ENCODE assay signal across 7 cellular contexts in genomic region chr3:167614196-167614595, GRCh38. TPM values are rescaled to one million over a fixed set of nuclear protein-coding genes. Genes with fewer than 3 reads are reported as not detected.
"Had no signal": no experiment of that assay in that cellular context is flagged by ENCODE, and none has a peak within 500 bp of the region (broad histone marks: within the 10 kb centered on the region; RNA-seq: fewer than 3 reads in every experiment).

No MANE protein-coding gene starts in this region.

RNA-seq across cellular contexts. Expression of gene WDR49, which starts 39.5 kb away (rescaled TPM):
- total RNA-seq: hepatocyte, kidney epithelial cell, left lobe of liver, myocyte had no signal
- polyA plus RNA-seq: hepatocyte, keratinocyte, liver, mammary epithelial cell had no signal
